In the genomic region with DNA sequence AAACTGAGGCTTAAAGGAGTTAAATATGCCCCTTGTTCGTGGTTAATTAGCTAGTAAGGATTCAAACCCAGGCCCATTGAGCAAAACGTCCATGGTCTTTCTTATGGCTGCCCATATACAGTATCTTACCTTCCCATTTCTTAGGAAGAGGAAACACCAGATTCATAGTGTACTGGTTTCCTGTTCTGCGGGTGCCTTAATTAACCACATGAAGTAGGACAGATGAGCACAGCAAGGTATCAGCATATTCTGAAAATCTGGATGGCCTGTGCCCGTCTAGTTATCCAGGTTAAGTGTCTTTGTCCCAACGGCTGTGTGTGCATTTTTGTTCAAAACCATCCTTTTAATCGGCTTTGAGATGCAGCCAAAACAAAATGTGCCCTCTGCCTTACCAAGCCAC, we compare ENCODE assay signal across 22 cellular contexts.
DNase-seq lines count a peak whose midpoint lies in the region; ATAC-seq and TF ChIP-seq lines count a peak whose summit lies in the region.
"Had no signal": no experiment of that assay in that cellular context is flagged by ENCODE, and none has a peak within 500 bp of the region (broad histone marks: within the 10 kb centered on the region; RNA-seq: fewer than 3 reads in every experiment).

No MANE protein-coding gene starts in this region.

- TF ChIP-seq CTCF in glutamatergic neuron (IDR thresholded peaks at IDR 0.05; ENCODE audit: partially characterized antibody, unreplicated experiment) = no peak

- H3K27me3 Mint-ChIP-seq in activated naive CD4-positive, alpha-beta T cell treated with anti-CD3 and anti-CD28 coated beads for 36 hours (ENCODE audit: low read depth) = no peaks in the 10 kb centered on the region
- no peaks in the 10 kb centered on the region for H3K27me3 Mint-ChIP-seq in natural killer cell treated with Interleukin-12 subunit alpha and Interleukin-12 subunit beta and Interleukin-15 and Interleukin-18, amount 100 ng/mL, for 72 hours
- H3K27me3 Mint-ChIP-seq in glutamatergic neuron (ENCODE audit: unreplicated experiment) = no peaks in the 10 kb centered on the region

- no peak overlapping the region for H3K4me3 Mint-ChIP-seq in activated naive CD4-positive, alpha-beta T cell treated with anti-CD3 and anti-CD28 coated beads for 36 hours
- no peak overlapping the region for H3K4me3 Mint-ChIP-seq in natural killer cell treated with Interleukin-12 subunit alpha and Interleukin-12 subunit beta and Interleukin-15 and Interleukin-18, amount 100 ng/mL, for 72 hours
- H3K4me3 Mint-ChIP-seq in glutamatergic neuron (ENCODE audit: unreplicated experiment) = no peak overlapping the region

- H3K4me3 ChIP-seq in Jurkat, Clone E6-1 (ENCODE audit: low read length) = no peak overlapping the region
- H3K4me3 ChIP-seq: MG63, PC-9 had no signal

- CTCF ChIA-PET in activated naive CD4-positive, alpha-beta T cell treated with anti-CD3 and anti-CD28 coated beads for 36 hours (lab: Charles Lee) = no interaction called here

- H3K4me1 Mint-ChIP-seq in activated naive CD4-positive, alpha-beta T cell treated with anti-CD3 and anti-CD28 coated beads for 36 hours (ENCODE audit: low read depth) = peaks cover 25% of the 10 kb centered on the region
- H3K4me1 Mint-ChIP-seq in natural killer cell treated with Interleukin-12 subunit alpha and Interleukin-12 subunit beta and Interleukin-15 and Interleukin-18, amount 100 ng/mL, for 72 hours (ENCODE audit: low read depth in 2 of 2) = peaks cover 14 to 29% of the 10 kb centered on the region in 2 donors
- peaks cover 14% of the 10 kb centered on the region for H3K4me1 Mint-ChIP-seq in glutamatergic neuron (ENCODE audit: low read depth, unreplicated experiment)

- intact Hi-C loops in activated naive CD4-positive, alpha-beta T cell treated with anti-CD3 and anti-CD28 coated beads for 36 hours (cut with micrococcal nuclease) = loop anchor here (5.0 kb wide), 1 partner anchor 442 kb away; a partner anchor contains a TSS

- no peaks in the 10 kb centered on the region for H3K9me3 Mint-ChIP-seq in activated naive CD4-positive, alpha-beta T cell treated with anti-CD3 and anti-CD28 coated beads, Interleukin-2, amount 50 U/mL, for 72 hours
- H3K9me3 Mint-ChIP-seq in activated naive CD4-positive, alpha-beta T cell treated with anti-CD3 and anti-CD28 coated beads for 36 hours = no peaks in the 10 kb centered on the region
- no peaks in the 10 kb centered on the region for H3K9me3 Mint-ChIP-seq in natural killer cell treated with Interleukin-12 subunit alpha and Interleukin-12 subunit beta and Interleukin-15 and Interleukin-18, amount 100 ng/mL, for 72 hours
- peaks cover 18% of the 10 kb centered on the region for H3K9me3 Mint-ChIP-seq in glutamatergic neuron (ENCODE audit: unreplicated experiment)

- H3K36me3 Mint-ChIP-seq in activated naive CD4-positive, alpha-beta T cell treated with anti-CD3 and anti-CD28 coated beads, Interleukin-2, amount 50 U/mL, for 72 hours = peaks cover 24 to 44% of the 10 kb centered on the region in 2 donors
- H3K36me3 Mint-ChIP-seq in activated naive CD4-positive, alpha-beta T cell treated with anti-CD3 and anti-CD28 coated beads for 36 hours (ENCODE audit: low read depth) = peaks cover 45% of the 10 kb centered on the region
- peaks cover 31% of the 10 kb centered on the region for H3K36me3 Mint-ChIP-seq in natural killer cell treated with Interleukin-12 subunit alpha and Interleukin-12 subunit beta and Interleukin-15 and Interleukin-18, amount 100 ng/mL, for 72 hours
- no peaks in the 10 kb centered on the region for H3K36me3 Mint-ChIP-seq in glutamatergic neuron (ENCODE audit: unreplicated experiment)

- peak overlapping the region; percentile 43 to 47 for H3K27ac Mint-ChIP-seq in activated naive CD4-positive, alpha-beta T cell treated with anti-CD3 and anti-CD28 coated beads, Interleukin-2, amount 50 U/mL, for 72 hours
- no peak overlapping the region for H3K27ac Mint-ChIP-seq in activated naive CD4-positive, alpha-beta T cell treated with anti-CD3 and anti-CD28 coated beads for 36 hours
- H3K27ac Mint-ChIP-seq in natural killer cell treated with Interleukin-12 subunit alpha and Interleukin-12 subunit beta and Interleukin-15 and Interleukin-18, amount 100 ng/mL, for 72 hours = peak overlapping the region; percentile 12 to 50
- H3K27ac Mint-ChIP-seq in glutamatergic neuron (ENCODE audit: unreplicated experiment) = no peak overlapping the region

- DNase-seq in activated naive CD4-positive, alpha-beta T cell treated with anti-CD3 and anti-CD28 coated beads, Interleukin-2, amount 50 U/mL, for 72 hours (ENCODE audit: low spot score in 2 of 2) = no peak
- DNase-seq in activated naive CD4-positive, alpha-beta T cell treated with anti-CD3 and anti-CD28 coated beads for 36 hours = no peak
- peak; percentile 54 for DNase-seq in Jurkat, Clone E6-1 (ENCODE audit: low read depth, low spot score)
- peak; percentile 19 for DNase-seq in central memory CD4-positive, alpha-beta T cell
- no peak for DNase-seq in natural killer cell treated with Interleukin-12 subunit alpha and Interleukin-12 subunit beta and Interleukin-15 and Interleukin-18, amount 100 ng/mL, for 72 hours (ENCODE audit: low spot score)
- DNase-seq in glutamatergic neuron (no peak), DMS114 treated with DMSO at 0.1 percent for 48 hours (lab: John Stamatoyannopoulos, UW; ENCODE audit: unreplicated experiment) (no peak)
- DNase-seq: C1 segment of cervical spinal cord, Caco-2, DMS153, GDM1, IMR-90, Kasumi-1, MG63, NCI-H1048, NCI-H1436, NCI-H2029, NCI-H345, NCI-H524 treated with DMSO at 0.1 percent for 48 hours, PC-9, SIG-M5 had no signal

- ATAC-seq in activated naive CD4-positive, alpha-beta T cell treated with anti-CD3 and anti-CD28 coated beads, Interleukin-2, amount 50 U/mL, for 72 hours = no peak
- ATAC-seq in natural killer cell treated with Interleukin-12 subunit alpha and Interleukin-12 subunit beta and Interleukin-15 and Interleukin-18, amount 100 ng/mL, for 72 hours = no peak
- ATAC-seq in GM18858 (IDR thresholded peaks at IDR 0.05; ENCODE audit: unreplicated experiment) = no peak

Comparison
In these comparisons a context has a peak if more than half of its experiments do, and no peak if none do; other contexts are left out.
1. H3K27ac Mint-ChIP-seq: peak in activated naive CD4-positive, alpha-beta T cell treated with anti-CD3 and anti-CD28 coated beads, Interleukin-2, amount 50 U/mL, for 72 hours (2 of 2) and natural killer cell treated with Interleukin-12 subunit alpha and Interleukin-12 subunit beta and Interleukin-15 and Interleukin-18, amount 100 ng/mL, for 72 hours (2 of 2); none in activated naive CD4-positive, alpha-beta T cell treated with anti-CD3 and anti-CD28 coated beads for 36 hours (single experiment) and glutamatergic neuron (single experiment).
2. DNase-seq: peak in Jurkat, Clone E6-1 (single experiment) and central memory CD4-positive, alpha-beta T cell (single experiment); none in activated naive CD4-positive, alpha-beta T cell treated with anti-CD3 and anti-CD28 coated beads, Interleukin-2, amount 50 U/mL, for 72 hours (0 of 2), activated naive CD4-positive, alpha-beta T cell treated with anti-CD3 and anti-CD28 coated beads for 36 hours (single experiment), natural killer cell treated with Interleukin-12 subunit alpha and Interleukin-12 subunit beta and Interleukin-15 and Interleukin-18, amount 100 ng/mL, for 72 hours (single experiment), glutamatergic neuron (single experiment) and DMS114 treated with DMSO at 0.1 percent for 48 hours (single experiment).